ENCODE assay signal across 17 cellular contexts in genomic region chr19:6706633-6706958, GRCh38. TPM values are rescaled to one million over a fixed set of nuclear protein-coding genes. Genes with fewer than 3 reads are reported as not detected.
DNase-seq lines count a peak whose midpoint lies in the region; ATAC-seq and TF ChIP-seq lines count a peak whose summit lies in the region.
"Had no signal": no experiment of that assay in that cellular context is flagged by ENCODE, and none has a peak within 500 bp of the region (broad histone marks: within the 10 kb centered on the region; RNA-seq: fewer than 3 reads in every experiment).

No MANE protein-coding gene starts in this region.

- H3K36me3 ChIP-seq in lower lobe of right lung, result peaks cover 64% of the 10 kb centered on the region
- no peaks in the 10 kb centered on the region for H3K36me3 ChIP-seq in PC-3 (ENCODE audit: low read depth, low read length)
- H3K36me3 ChIP-seq: BLaER1 had no signal

- H3K27ac ChIP-seq in lower lobe of right lung, result no peak overlapping the region
- no peak overlapping the region for H3K27ac ChIP-seq in PC-3 (ENCODE audit: low read length)
- H3K27ac ChIP-seq: 22Rv1, BLaER1 had no signal

- CTCF ChIA-PET in activated CD8-positive, alpha-beta T cell treated with anti-CD3 and anti-CD28 coated beads for 36 hours (lab: Charles Lee), result no interaction called here
- CTCF ChIA-PET in activated CD8-positive, alpha-beta T cell treated with anti-CD3 and anti-CD28 coated beads, Interleukin-2, amount 10 ng/mL, durations not matched to agents 7 days and 5 days (lab: Charles Lee), result no interaction called here
- CTCF ChIA-PET in PC-3 (lab: Charles Lee), result no interaction called here

- no peak overlapping the region for H2AFZ ChIP-seq in PC-3 (ENCODE audit: low read length)

- H3K4me3 Mint-ChIP-seq in activated CD8-positive, alpha-beta T cell treated with anti-CD3 and anti-CD28 coated beads for 36 hours, result no peak overlapping the region
- no peak overlapping the region for H3K4me3 Mint-ChIP-seq in activated CD8-positive, alpha-beta T cell treated with anti-CD3 and anti-CD28 coated beads, Interleukin-2, amount 10 ng/mL, durations not matched to agents 7 days and 5 days
- H3K4me3 Mint-ChIP-seq in stimulated activated memory B cell treated with anti-CD40 and anti-IgM and Interleukin-4, amounts not matched to agents 10 μg/mL and 1 μg/mL and 100 μg/mL, for 72 hours, result no peak overlapping the region
- no peak overlapping the region for H3K4me3 Mint-ChIP-seq in CD14-positive monocyte
- H3K4me3 Mint-ChIP-seq: CD4-positive, CD25-positive, alpha-beta regulatory T cell; HFFc6 had no signal

- H3K79me2 ChIP-seq in PC-3 (ENCODE audit: low read length), result no peaks in the 10 kb centered on the region

- intact Hi-C loops in activated CD8-positive, alpha-beta T cell treated with anti-CD3 and anti-CD28 coated beads for 36 hours (cut with micrococcal nuclease), result no loop called here
- intact Hi-C loops in lower lobe of right lung (cut with DNase I) (no loop called here), CD14-positive monocyte (cut with micrococcal nuclease) (loop anchor here in 1 of 2 donors (10.0 kb wide), 1 partner anchor 62 kb away; no protein-coding TSS in a partner anchor), PC-3 (cut with micrococcal nuclease) (no loop called here)

- no peaks in the 10 kb centered on the region for H3K9me3 Mint-ChIP-seq in activated CD8-positive, alpha-beta T cell treated with anti-CD3 and anti-CD28 coated beads for 36 hours
- no peaks in the 10 kb centered on the region for H3K9me3 Mint-ChIP-seq in activated CD8-positive, alpha-beta T cell treated with anti-CD3 and anti-CD28 coated beads, Interleukin-2, amount 10 ng/mL, durations not matched to agents 7 days and 5 days (ENCODE audit: insufficient read depth)
- no peaks in the 10 kb centered on the region for H3K9me3 Mint-ChIP-seq in stimulated activated memory B cell treated with anti-CD40 and anti-IgM and Interleukin-4, amounts not matched to agents 10 μg/mL and 1 μg/mL and 100 μg/mL, for 72 hours
- peaks cover 0 to 12% (median 0%) of the 10 kb centered on the region in 7 donors for H3K9me3 Mint-ChIP-seq in CD14-positive monocyte
- H3K9me3 Mint-ChIP-seq: HFFc6 had no signal

- H3K27me3 ChIP-seq in lower lobe of right lung (ENCODE audit: low read depth) (peaks cover 3% of the 10 kb centered on the region), PC-3 (ENCODE audit: low read length) (peaks cover 22% of the 10 kb centered on the region)

- H3K9ac ChIP-seq in PC-3 (ENCODE audit: low read length), result no peak overlapping the region
- H3K9ac ChIP-seq: BLaER1 had no signal

- no peaks in the 10 kb centered on the region for H3K36me3 Mint-ChIP-seq in activated CD8-positive, alpha-beta T cell treated with anti-CD3 and anti-CD28 coated beads for 36 hours (ENCODE audit: low read depth)
- H3K36me3 Mint-ChIP-seq in activated CD8-positive, alpha-beta T cell treated with anti-CD3 and anti-CD28 coated beads, Interleukin-2, amount 10 ng/mL, durations not matched to agents 7 days and 5 days (ENCODE audit: low read depth), result no peaks in the 10 kb centered on the region
- H3K36me3 Mint-ChIP-seq in stimulated activated memory B cell treated with anti-CD40 and anti-IgM and Interleukin-4, amounts not matched to agents 10 μg/mL and 1 μg/mL and 100 μg/mL, for 72 hours, result no peaks in the 10 kb centered on the region
- H3K36me3 Mint-ChIP-seq in CD14-positive monocyte, result no peaks in the 10 kb centered on the region
- H3K36me3 Mint-ChIP-seq: CD4-positive, CD25-positive, alpha-beta regulatory T cell had no signal

- POLR2A ChIA-PET in activated CD8-positive, alpha-beta T cell treated with anti-CD3 and anti-CD28 coated beads for 36 hours (lab: Charles Lee), result no interaction called here
- POLR2A ChIA-PET in activated CD8-positive, alpha-beta T cell treated with anti-CD3 and anti-CD28 coated beads, Interleukin-2, amount 10 ng/mL, durations not matched to agents 7 days and 5 days (lab: Charles Lee), result no interaction called here
- POLR2A ChIA-PET in PC-3 (lab: Charles Lee; ENCODE audit: unreplicated experiment), result no interaction called here

- peaks cover 21% of the 10 kb centered on the region for H3K27me3 Mint-ChIP-seq in activated CD8-positive, alpha-beta T cell treated with anti-CD3 and anti-CD28 coated beads for 36 hours
- peaks cover 28% of the 10 kb centered on the region for H3K27me3 Mint-ChIP-seq in activated CD8-positive, alpha-beta T cell treated with anti-CD3 and anti-CD28 coated beads, Interleukin-2, amount 10 ng/mL, durations not matched to agents 7 days and 5 days (ENCODE audit: low read depth)
- H3K27me3 Mint-ChIP-seq in stimulated activated memory B cell treated with anti-CD40 and anti-IgM and Interleukin-4, amounts not matched to agents 10 μg/mL and 1 μg/mL and 100 μg/mL, for 72 hours, result peaks cover 41% of the 10 kb centered on the region
- peaks cover 39 to 57% (median 47%) of the 10 kb centered on the region in 3 donors for H3K27me3 Mint-ChIP-seq in CD14-positive monocyte (ENCODE audit: low read depth in 3 of 3)

- no peak for TF ChIP-seq CTCF in activated CD8-positive, alpha-beta T cell treated with anti-CD3 and anti-CD28 coated beads for 36 hours (IDR thresholded peaks at IDR 0.05)
- TF ChIP-seq CTCF in lower lobe of right lung (IDR thresholded peaks at IDR 0.05) (no peak), CD14-positive monocyte (IDR thresholded peaks at IDR 0.05) (no peak), PC-3 (conservative IDR thresholded peaks at IDR 0.05; ENCODE audit: low read depth, low read length) (no peak)

- no peaks in the 10 kb centered on the region for H3K9me2 ChIP-seq in PC-3 (replicated peaks; ENCODE audit: low read length)

- no peak for DNase-seq in activated CD8-positive, alpha-beta T cell treated with anti-CD3 and anti-CD28 coated beads for 36 hours
- DNase-seq in activated CD8-positive, alpha-beta T cell treated with anti-CD3 and anti-CD28 coated beads, Interleukin-2, amount 10 ng/mL, durations not matched to agents 7 days and 5 days, result no peak
- DNase-seq in lower lobe of right lung (no peak), CD14-positive monocyte (ENCODE audit: low spot score) (no peak), NCI-H2196 (lab: John Stamatoyannopoulos, UW; ENCODE audit: unreplicated experiment) (no peak), PC-3 (no peak)
- DNase-seq: AML-193; CD4-positive, CD25-positive, alpha-beta regulatory T cell; DMS53; HCEC 1CT; HFFc6 had no signal

- no peak overlapping the region for H3K4me3 ChIP-seq in lower lobe of right lung
- H3K4me3 ChIP-seq in PC-3 (ENCODE audit: low read length), result no peak overlapping the region
- H3K4me3 ChIP-seq: BLaER1 had no signal

- H4K20me1 ChIP-seq in PC-3 (ENCODE audit: low read length), result no peaks in the 10 kb centered on the region
- H4K20me1 ChIP-seq: BLaER1 had no signal

- H3K27ac Mint-ChIP-seq in activated CD8-positive, alpha-beta T cell treated with anti-CD3 and anti-CD28 coated beads for 36 hours, result no peak overlapping the region
- no peak overlapping the region for H3K27ac Mint-ChIP-seq in activated CD8-positive, alpha-beta T cell treated with anti-CD3 and anti-CD28 coated beads, Interleukin-2, amount 10 ng/mL, durations not matched to agents 7 days and 5 days
- no peak overlapping the region for H3K27ac Mint-ChIP-seq in stimulated activated memory B cell treated with anti-CD40 and anti-IgM and Interleukin-4, amounts not matched to agents 10 μg/mL and 1 μg/mL and 100 μg/mL, for 72 hours
- H3K27ac Mint-ChIP-seq in CD14-positive monocyte, result no peak overlapping the region
- H3K27ac Mint-ChIP-seq: CD4-positive, CD25-positive, alpha-beta regulatory T cell; HFFc6 had no signal

- ATAC-seq in activated CD8-positive, alpha-beta T cell treated with anti-CD3 and anti-CD28 coated beads for 36 hours, result peak; percentile 13
- no peak for ATAC-seq in activated CD8-positive, alpha-beta T cell treated with anti-CD3 and anti-CD28 coated beads, Interleukin-2, amount 10 ng/mL, durations not matched to agents 7 days and 5 days
- ATAC-seq in esophagus mucosa (peak; percentile 41), lower lobe of right lung (peak; percentile 14 to 15), PC-3 (no peak)
- ATAC-seq in stimulated activated memory B cell treated with anti-CD40 and anti-IgM and Interleukin-4, amounts not matched to agents 10 μg/mL and 1 μg/mL and 100 μg/mL, for 72 hours, result peak; percentile 39

- no peak overlapping the region for H3K4me2 ChIP-seq in PC-3 (ENCODE audit: low read length)
- H3K4me2 ChIP-seq: BLaER1 had no signal

- peaks cover 11% of the 10 kb centered on the region for H3K4me1 Mint-ChIP-seq in activated CD8-positive, alpha-beta T cell treated with anti-CD3 and anti-CD28 coated beads for 36 hours (ENCODE audit: low read depth)
- peaks cover 15% of the 10 kb centered on the region for H3K4me1 Mint-ChIP-seq in activated CD8-positive, alpha-beta T cell treated with anti-CD3 and anti-CD28 coated beads, Interleukin-2, amount 10 ng/mL, durations not matched to agents 7 days and 5 days (ENCODE audit: low read depth)
- H3K4me1 Mint-ChIP-seq in stimulated activated memory B cell treated with anti-CD40 and anti-IgM and Interleukin-4, amounts not matched to agents 10 μg/mL and 1 μg/mL and 100 μg/mL, for 72 hours, result peaks cover 19% of the 10 kb centered on the region
- H3K4me1 Mint-ChIP-seq in CD14-positive monocyte, result peaks cover 9% of the 10 kb centered on the region

- no peaks in the 10 kb centered on the region for H3F3A ChIP-seq in PC-3 (ENCODE audit: low read length, unreplicated experiment)

- no peaks in the 10 kb centered on the region for H3K4me1 ChIP-seq in lower lobe of right lung
- H3K4me1 ChIP-seq in PC-3 (ENCODE audit: insufficient read depth, low read length), result no peaks in the 10 kb centered on the region
- H3K4me1 ChIP-seq: BLaER1 had no signal

- no TSS peak for BruUV-seq in PC-3 (replicated peaks; lab: Mats Ljungman, UMichigan)

- no peaks in the 10 kb centered on the region for H3K9me3 ChIP-seq in lower lobe of right lung
- no peaks in the 10 kb centered on the region for H3K9me3 ChIP-seq in PC-3 (ENCODE audit: low read length)
- H3K9me3 ChIP-seq: BLaER1 had no signal

RNA-seq across cellular contexts. Expression of gene C3, which starts 13.9 kb away (rescaled TPM):
- total RNA-seq in activated CD8-positive, alpha-beta T cell treated with anti-CD3 and anti-CD28 coated beads for 36 hours, result 1 to 10 TPM in 1 of 2 experiments, under 1 TPM in 1; 0.34 to 1.1 TPM
- 1 to 10 TPM in 1 of 2 experiments, under 1 TPM in 1; 0.52 to 1.2 TPM for total RNA-seq in activated CD8-positive, alpha-beta T cell treated with anti-CD3 and anti-CD28 coated beads, Interleukin-2, amount 10 ng/mL, durations not matched to agents 7 days and 5 days
- total RNA-seq in esophagus mucosa (65.0 TPM), lower lobe of right lung (1,321 TPM), PC-3 (2014; rRNA removed) (13.3 and 16.9 TPM in 2 replicates)
- 1 to 10 TPM; 2.4 to 3.2 TPM for polyA plus RNA-seq in CD14-positive monocyte
- total RNA-seq: CD4-positive, CD25-positive, alpha-beta regulatory T cell had no signal
- polyA plus RNA-seq: CD4-positive, CD25-positive, alpha-beta regulatory T cell had no signal

RNA-seq across cellular contexts. Expression of gene GPR108, which starts 30.8 kb away (rescaled TPM):
- 10 to 100 TPM; 58.2 to 64.8 TPM for total RNA-seq in activated CD8-positive, alpha-beta T cell treated with anti-CD3 and anti-CD28 coated beads for 36 hours
- 10 to 100 TPM; 76.7 to 85.6 TPM for total RNA-seq in activated CD8-positive, alpha-beta T cell treated with anti-CD3 and anti-CD28 coated beads, Interleukin-2, amount 10 ng/mL, durations not matched to agents 7 days and 5 days
- total RNA-seq in esophagus mucosa, result 65.9 TPM
- 87.0 TPM for total RNA-seq in lower lobe of right lung
- polyA plus RNA-seq in CD14-positive monocyte, result 100 to 1,000 TPM; 129 to 147 TPM
- 59.0 and 78.7 TPM in 2 replicates for total RNA-seq in PC-3 (2014; rRNA removed)

RNA-seq across cellular contexts. Expression of gene TRIP10, which starts 32.9 kb away (rescaled TPM):
- 10 to 100 TPM; 33.8 to 34.3 TPM for total RNA-seq in activated CD8-positive, alpha-beta T cell treated with anti-CD3 and anti-CD28 coated beads for 36 hours
- total RNA-seq in activated CD8-positive, alpha-beta T cell treated with anti-CD3 and anti-CD28 coated beads, Interleukin-2, amount 10 ng/mL, durations not matched to agents 7 days and 5 days, result 10 to 100 TPM; 13.9 to 15.2 TPM
- total RNA-seq in esophagus mucosa (129 TPM), lower lobe of right lung (65.8 TPM), PC-3 (2014; rRNA removed) (96.6 and 106 TPM in 2 replicates)
- 1 to 10 TPM; 1.5 to 1.9 TPM for polyA plus RNA-seq in CD14-positive monocyte

RNA-seq across cellular contexts. Expression of gene TNFSF14, which starts 36.6 kb away (rescaled TPM):
- 10 to 100 TPM; 41.7 to 43.8 TPM for total RNA-seq in activated CD8-positive, alpha-beta T cell treated with anti-CD3 and anti-CD28 coated beads for 36 hours
- 10 to 100 TPM; 47.1 to 47.6 TPM for total RNA-seq in activated CD8-positive, alpha-beta T cell treated with anti-CD3 and anti-CD28 coated beads, Interleukin-2, amount 10 ng/mL, durations not matched to agents 7 days and 5 days
- 0.28 TPM for total RNA-seq in esophagus mucosa
- total RNA-seq in lower lobe of right lung, result 3.3 TPM
- 1 to 10 TPM in 1 of 2 donors, under 1 TPM in 1; 0.81 to 4.5 TPM for polyA plus RNA-seq in CD14-positive monocyte
- not detected in 2 replicates for total RNA-seq in PC-3 (2014; rRNA removed)
- total RNA-seq: A673, Daoy, HFFc6 had no signal

Comparison
In these comparisons a context has a peak if more than half of its experiments do, and no peak if none do; other contexts are left out.
1. ATAC-seq: peak in activated CD8-positive, alpha-beta T cell treated with anti-CD3 and anti-CD28 coated beads for 36 hours (single experiment), esophagus mucosa (single experiment), lower lobe of right lung (2 of 2) and stimulated activated memory B cell treated with anti-CD40 and anti-IgM and Interleukin-4, amounts not matched to agents 10 μg/mL and 1 μg/mL and 100 μg/mL, for 72 hours (single experiment); none in activated CD8-positive, alpha-beta T cell treated with anti-CD3 and anti-CD28 coated beads, Interleukin-2, amount 10 ng/mL, durations not matched to agents 7 days and 5 days (single experiment) and PC-3 (single experiment).
2. RNA of gene C3, which starts 13.9 kb away (total RNA-seq): 1,321 TPM in lower lobe of right lung (single experiment); 65.0 TPM in esophagus mucosa (single experiment), 13.3 to 16.9 TPM in PC-3, 0.52 to 1.2 TPM in activated CD8-positive, alpha-beta T cell treated with anti-CD3 and anti-CD28 coated beads, Interleukin-2, amount 10 ng/mL, durations not matched to agents 7 days and 5 days and 0.34 to 1.1 TPM in activated CD8-positive, alpha-beta T cell treated with anti-CD3 and anti-CD28 coated beads for 36 hours; every median in the first group is over 10 times any median in the second.